Comparison of ENCODE assay signal across 1 cellular context in the genomic region with DNA sequence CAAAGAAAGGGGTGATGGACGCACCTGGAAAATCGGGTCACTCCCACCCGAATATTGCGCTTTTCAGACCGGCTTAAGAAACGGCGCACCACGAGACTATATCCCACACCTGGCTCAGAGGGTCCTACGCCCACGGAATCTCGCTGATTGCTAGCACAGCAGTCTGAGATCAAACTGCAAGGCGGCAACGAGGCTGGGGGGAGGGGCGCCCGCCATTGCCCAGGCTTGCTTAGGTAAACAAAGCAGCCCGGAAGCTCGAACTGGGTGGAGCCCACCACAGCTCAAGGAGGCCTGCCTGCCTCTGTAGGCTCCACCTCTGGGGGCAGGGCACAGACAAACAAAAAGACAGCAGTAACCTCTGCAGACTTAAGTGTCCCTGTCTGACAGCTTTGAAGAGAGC. TPM values are rescaled to one million over a fixed set of nuclear protein-coding genes. Genes with fewer than 3 reads are reported as not detected.
"Had no signal": no experiment of that assay in that cellular context is flagged by ENCODE, and none has a peak within 500 bp of the region (broad histone marks: within the 10 kb centered on the region; RNA-seq: fewer than 3 reads in every experiment).

No MANE protein-coding gene starts in this region.

RNA-seq across cellular contexts. Expression of a gene that starts 59.1 kb away (rescaled TPM):
- polyA plus RNA-seq: IgD-negative memory B cell had no signal
